Comparison of ENCODE assay signal across 9 cellular contexts in the genomic region with DNA sequence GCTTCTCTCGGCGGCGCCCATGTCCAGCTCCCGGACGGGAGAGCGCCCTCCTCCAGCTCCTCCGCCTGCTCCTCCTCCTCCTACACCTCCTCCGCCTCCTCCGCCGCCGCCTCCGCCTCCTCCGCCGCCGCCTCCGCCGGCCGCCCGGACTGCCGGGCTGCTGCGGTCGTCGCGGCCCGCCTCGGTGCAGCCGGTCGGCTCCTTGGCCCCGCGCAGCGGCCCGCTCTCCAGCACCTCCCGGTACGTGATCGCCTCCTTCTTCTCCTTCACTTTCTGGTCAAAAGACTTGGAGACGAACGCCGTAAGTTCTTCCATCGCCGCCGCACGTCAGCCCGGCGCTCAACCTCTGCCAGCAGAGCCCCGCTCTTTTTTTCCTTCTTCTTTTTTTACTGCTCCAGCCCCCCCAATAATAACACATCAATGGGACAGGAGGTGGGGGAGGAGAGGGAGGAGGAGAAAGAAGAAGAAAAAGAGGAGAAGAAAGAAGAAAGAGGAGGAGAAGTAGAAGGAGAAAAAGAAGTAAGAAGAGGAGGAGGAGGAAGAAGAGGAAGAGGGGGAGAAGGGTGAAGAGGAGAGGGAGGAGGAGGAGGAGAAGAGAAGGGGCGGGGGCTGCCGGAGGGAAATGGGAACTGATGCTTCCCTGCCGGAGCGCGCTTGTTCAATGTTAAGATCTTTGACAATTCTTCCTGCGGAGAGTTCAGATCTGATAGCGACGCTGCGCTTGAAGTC. TPM values are rescaled to one million over a fixed set of nuclear protein-coding genes. Genes with fewer than 3 reads are reported as not detected.
DNase-seq lines count a peak whose midpoint lies in the region; ATAC-seq and TF ChIP-seq lines count a peak whose summit lies in the region.
"Had no signal": no experiment of that assay in that cellular context is flagged by ENCODE, and none has a peak within 500 bp of the region (broad histone marks: within the 10 kb centered on the region; RNA-seq: fewer than 3 reads in every experiment).

Gene SHOX2 (minus strand): TSS at position 711 of the 729 bp plus-strand sequence. CDS start 396 bp downstream, at position 315.

- H3K27me3 ChIP-seq in iPS-18a (ENCODE audit: control insufficient read depth, insufficient read depth, low read length): peaks cover 89% of the 10 kb centered on the region
- H3K27me3 ChIP-seq in prostate gland (replicated peaks; ENCODE audit: insufficient read depth): peaks cover 41% of the 10 kb centered on the region

- TF ChIP-seq POLR2A in prostate gland (IDR thresholded peaks at IDR 0.05): no peak

- WGBS in prostate gland: 4% methylated on average over 54 of the region's 54 CpGs

- H3K4me3 ChIP-seq in iPS-18a (ENCODE audit: low read length) (peak within 1 kb of the TSS; percentile 62), prostate gland (peak within 1 kb of the TSS in 1 of 2 donors; percentile 9)

- no peaks in the 10 kb centered on the region for H3K36me3 ChIP-seq in iPS-18a (ENCODE audit: control insufficient read depth, low read depth, low read length)
- no peaks in the 10 kb centered on the region for H3K36me3 ChIP-seq in prostate gland

- no peak for TF ChIP-seq CTCF in prostate gland (IDR thresholded peaks at IDR 0.05)

- H3K4me1 ChIP-seq in iPS-18a (ENCODE audit: control insufficient read depth, low read depth, low read length) (peaks cover 28% of the 10 kb centered on the region), prostate gland (replicated peaks) (no peaks in the 10 kb centered on the region)

- H3K27ac ChIP-seq in iPS-18a (ENCODE audit: low read length) (no peak within 1 kb of the TSS), prostate gland (no peak within 1 kb of the TSS)

- ATAC-seq in stimulated activated naive CD8-positive, alpha-beta T cell treated with anti-CD3 and anti-CD28 coated beads, Interleukin-15, Interleukin-2, amounts not matched to agents 100 U/mL and 50 U/mL, for 24 hours: no peak
- ATAC-seq in GM21576 (IDR thresholded peaks at IDR 0.05; ENCODE audit: unreplicated experiment): no peak

- no peak within 1 kb of the TSS for H3K9ac ChIP-seq in iPS-18a (ENCODE audit: low read length)

- peak; percentile 70 for DNase-seq in activated effector memory CD4-positive, alpha-beta T cell treated with anti-CD3 and anti-CD28 coated beads, Interleukin-2, amount 50 U/mL, for 16 hours
- no peak for DNase-seq in activated effector memory CD4-positive, alpha-beta T cell treated with Interleukin-2 at 50 U/mL for 16 hours
- peak; percentile 65 for DNase-seq in NCI-H2196 (lab: John Stamatoyannopoulos, UW; ENCODE audit: unreplicated experiment)
- DNase-seq in amniotic epithelial cell (ENCODE audit: low read depth): peak; percentile 33
- peak; percentile 23 for DNase-seq in stimulated activated naive CD8-positive, alpha-beta T cell treated with anti-CD3 and anti-CD28 coated beads, Interleukin-15, Interleukin-2, amounts not matched to agents 100 U/mL and 50 U/mL, for 24 hours
- DNase-seq in prostate gland (ENCODE audit: low spot score): no peak

- H3K9me3 ChIP-seq in iPS-18a (ENCODE audit: control insufficient read depth, low read depth, low read length) (no peaks in the 10 kb centered on the region), prostate gland (no peaks in the 10 kb centered on the region)

- intact Hi-C loops in prostate gland (cut with DNase I): no loop called here

RNA-seq across cellular contexts. Expression of gene SHOX2, which starts in this region (rescaled TPM):
- 1 to 10 TPM in 1 of 2 donors, not detected in 1; 2.0 TPM for total RNA-seq in prostate gland
- total RNA-seq: glomerular endothelial cell had no signal

Comparison
In these comparisons a context has a peak if more than half of its experiments do, and no peak if none do; other contexts are left out.
1. DNase-seq: peak in activated effector memory CD4-positive, alpha-beta T cell treated with anti-CD3 and anti-CD28 coated beads, Interleukin-2, amount 50 U/mL, for 16 hours (single experiment), NCI-H2196 (single experiment), amniotic epithelial cell (single experiment) and stimulated activated naive CD8-positive, alpha-beta T cell treated with anti-CD3 and anti-CD28 coated beads, Interleukin-15, Interleukin-2, amounts not matched to agents 100 U/mL and 50 U/mL, for 24 hours (single experiment); none in activated effector memory CD4-positive, alpha-beta T cell treated with Interleukin-2 at 50 U/mL for 16 hours (single experiment) and prostate gland (single experiment).